ENCODE assay signal across 19 cellular contexts in genomic region chr10:31001740-31002139, GRCh38.
"Had no signal": no experiment of that assay in that cellular context is flagged by ENCODE, and none has a peak within 500 bp of the region (broad histone marks: within the 10 kb centered on the region; RNA-seq: fewer than 3 reads in every experiment).

No MANE protein-coding gene starts in this region.

- H3K27me3 Mint-ChIP-seq: activated B cell treated with CpG ODN at 0.5 μM for 24 hours; activated CD4-positive, alpha-beta T cell treated with anti-CD3 and anti-CD28 coated beads, Interleukin-2, amount 10 ng/mL, durations not matched to agents 7 days and 5 days; activated naive CD8-positive, alpha-beta T cell treated with anti-CD3 and anti-CD28 coated beads, Interleukin-2, amount 50 U/mL, for 24 hours; naive thymus-derived CD8-positive, alpha-beta T cell; T-helper 17 cell had no signal

- H2AFZ ChIP-seq: parathyroid adenoma had no signal

- DNase-seq: activated B cell treated with CpG ODN at 0.5 μM for 24 hours; activated CD4-positive, alpha-beta T cell treated with anti-CD3 and anti-CD28 coated beads, Interleukin-2, amount 10 ng/mL, durations not matched to agents 7 days and 5 days; activated naive CD4-positive, alpha-beta T cell treated with anti-CD3 and anti-CD28 coated beads for 36 hours; activated naive CD8-positive, alpha-beta T cell treated with anti-CD3 and anti-CD28 coated beads, Interleukin-2, amount 50 U/mL, for 24 hours; activated T-cell treated with anti-CD3 and anti-CD28 coated beads for 4 hours; hypothalamus; kidney; left ventricle myocardium inferior; mucosa of descending colon; naive thymus-derived CD8-positive, alpha-beta T cell; stimulated activated CD4-positive, alpha-beta T cell treated with anti-CD3 and anti-CD28 coated beads, Interleukin-12 subunit alpha, Interleukin-12 subunit beta, amount 100 ng/mL, for 4 hours; stimulated activated CD4-positive, alpha-beta T cell treated with anti-CD3 and anti-CD28 coated beads, Interleukin-2, amount 100 ng/mL, for 24 hours; T-helper 17 cell; thyroid gland had no signal

- H3K4me3 ChIP-seq: ascending aorta, esophagus muscularis mucosa, left ventricle myocardium inferior, mucosa of descending colon, thyroid gland had no signal

- ATAC-seq: activated naive CD8-positive, alpha-beta T cell treated with anti-CD3 and anti-CD28 coated beads, Interleukin-2, amount 50 U/mL, for 24 hours; mucosa of descending colon; naive thymus-derived CD8-positive, alpha-beta T cell; T-helper 17 cell had no signal

- H3K4me1 ChIP-seq: parathyroid adenoma had no signal

- H3K27ac ChIP-seq: ascending aorta, esophagus muscularis mucosa, left ventricle myocardium inferior, parathyroid adenoma, thyroid gland had no signal

- H3K27ac Mint-ChIP-seq: activated B cell treated with CpG ODN at 0.5 μM for 24 hours; activated CD4-positive, alpha-beta T cell treated with anti-CD3 and anti-CD28 coated beads, Interleukin-2, amount 10 ng/mL, durations not matched to agents 7 days and 5 days; activated naive CD4-positive, alpha-beta T cell treated with anti-CD3 and anti-CD28 coated beads for 36 hours; activated naive CD8-positive, alpha-beta T cell treated with anti-CD3 and anti-CD28 coated beads, Interleukin-2, amount 50 U/mL, for 24 hours; T-helper 17 cell had no signal

- FAIRE-seq: endometrium, urothelium cell line had no signal

- H3K79me2 ChIP-seq: parathyroid adenoma had no signal

- H3K27me3 ChIP-seq: ascending aorta, esophagus muscularis mucosa, thyroid gland had no signal

- H3K9me3 Mint-ChIP-seq: activated B cell treated with CpG ODN at 0.5 μM for 24 hours; activated naive CD4-positive, alpha-beta T cell treated with anti-CD3 and anti-CD28 coated beads for 36 hours; activated naive CD8-positive, alpha-beta T cell treated with anti-CD3 and anti-CD28 coated beads, Interleukin-2, amount 50 U/mL, for 24 hours; naive thymus-derived CD8-positive, alpha-beta T cell had no signal

- H3K9ac ChIP-seq: parathyroid adenoma had no signal

- H3K36me3 ChIP-seq: ascending aorta, esophagus muscularis mucosa, left ventricle myocardium inferior, thyroid gland had no signal

- H3K9me3 ChIP-seq: ascending aorta, esophagus muscularis mucosa, left ventricle myocardium inferior, mucosa of descending colon, thyroid gland had no signal

- H3K4me3 Mint-ChIP-seq: activated B cell treated with CpG ODN at 0.5 μM for 24 hours; activated CD4-positive, alpha-beta T cell treated with anti-CD3 and anti-CD28 coated beads, Interleukin-2, amount 10 ng/mL, durations not matched to agents 7 days and 5 days; activated naive CD4-positive, alpha-beta T cell treated with anti-CD3 and anti-CD28 coated beads for 36 hours; activated naive CD8-positive, alpha-beta T cell treated with anti-CD3 and anti-CD28 coated beads, Interleukin-2, amount 50 U/mL, for 24 hours; naive thymus-derived CD8-positive, alpha-beta T cell; T-helper 17 cell had no signal
